Comparison of ENCODE assay signal across 14 cellular contexts in the genomic region with DNA sequence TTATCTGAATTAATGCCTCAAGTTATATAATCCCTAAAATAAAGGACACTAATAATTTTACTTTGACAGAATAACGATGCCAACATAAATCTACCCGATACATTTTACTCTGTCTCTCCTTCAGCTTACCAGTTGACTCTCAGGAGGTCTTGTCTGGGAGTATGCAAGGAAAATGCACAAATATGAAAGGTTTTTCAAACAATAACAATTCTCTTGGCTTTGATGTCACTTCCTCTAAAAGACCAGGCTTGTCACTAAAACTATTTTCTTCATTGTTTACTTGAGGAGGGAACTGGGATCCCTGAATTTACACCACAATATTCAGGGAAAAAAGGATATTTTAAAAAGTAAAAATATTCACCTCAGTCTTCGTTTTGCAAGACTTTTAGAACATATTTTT.
"Had no signal": no experiment of that assay in that cellular context is flagged by ENCODE, and none has a peak within 500 bp of the region (broad histone marks: within the 10 kb centered on the region; RNA-seq: fewer than 3 reads in every experiment).

No MANE protein-coding gene starts in this region.

- H3K9ac ChIP-seq: neural progenitor cell had no signal

- H3K27ac Mint-ChIP-seq: activated CD4-positive, alpha-beta T cell treated with anti-CD3 and anti-CD28 coated beads, Interleukin-2, amount 10 ng/mL, durations not matched to agents 7 days and 5 days; activated naive CD4-positive, alpha-beta T cell treated with anti-CD3 and anti-CD28 coated beads for 36 hours; activated naive CD8-positive, alpha-beta T cell treated with anti-CD3 and anti-CD28 coated beads, Interleukin-2, amount 50 U/mL, for 24 hours; activated T-helper 2 cell treated with anti-CD3 and anti-CD28 coated beads, Interferon-gamma antibody, Interleukin-2, Interleukin-4, amounts not matched to agents 10 μg/mL and 5 μg/mL and 100 μg/mL, durations not matched to agents 14 hours and 24 hours and 36 hours; neural progenitor cell had no signal

- H3K27me3 Mint-ChIP-seq: activated CD4-positive, alpha-beta T cell treated with anti-CD3 and anti-CD28 coated beads, Interleukin-2, amount 10 ng/mL, durations not matched to agents 7 days and 5 days; activated naive CD8-positive, alpha-beta T cell treated with anti-CD3 and anti-CD28 coated beads, Interleukin-2, amount 50 U/mL, for 24 hours had no signal

- H3K4me1 Mint-ChIP-seq: activated CD4-positive, alpha-beta T cell treated with anti-CD3 and anti-CD28 coated beads, Interleukin-2, amount 10 ng/mL, durations not matched to agents 7 days and 5 days; activated naive CD8-positive, alpha-beta T cell treated with anti-CD3 and anti-CD28 coated beads, Interleukin-2, amount 50 U/mL, for 24 hours; neural progenitor cell had no signal

- H3K36me3 ChIP-seq: vagina had no signal

- H3K9me3 Mint-ChIP-seq: activated CD4-positive, alpha-beta T cell treated with anti-CD3 and anti-CD28 coated beads, Interleukin-2, amount 10 ng/mL, durations not matched to agents 7 days and 5 days; activated naive CD4-positive, alpha-beta T cell treated with anti-CD3 and anti-CD28 coated beads for 36 hours; activated naive CD8-positive, alpha-beta T cell treated with anti-CD3 and anti-CD28 coated beads, Interleukin-2, amount 50 U/mL, for 24 hours; activated T-helper 2 cell treated with anti-CD3 and anti-CD28 coated beads, Interferon-gamma antibody, Interleukin-2, Interleukin-4, amounts not matched to agents 10 μg/mL and 5 μg/mL and 100 μg/mL, durations not matched to agents 14 hours and 24 hours and 36 hours; neural progenitor cell had no signal

- H3K27me3 ChIP-seq: neural progenitor cell, sigmoid colon, tibial nerve, vagina had no signal

- H3K27ac ChIP-seq: neural progenitor cell, sigmoid colon, tibial nerve had no signal

- DNase-seq: activated CD4-positive, alpha-beta T cell treated with anti-CD3 and anti-CD28 coated beads, Interleukin-2, amount 10 ng/mL, durations not matched to agents 7 days and 5 days; activated CD4-positive, CD25-positive, alpha-beta regulatory T cell; activated naive CD4-positive, alpha-beta T cell treated with anti-CD3 and anti-CD28 coated beads for 36 hours; activated naive CD8-positive, alpha-beta T cell treated with anti-CD3 and anti-CD28 coated beads, Interleukin-2, amount 50 U/mL, for 24 hours; activated T-cell treated with anti-CD3 and anti-CD28 coated beads, Interleukin-2, amount 50 U/mL, for 1 hour; foreskin melanocyte; head of caudate nucleus; mammary epithelial cell; sigmoid colon; stimulated activated CD4-positive, alpha-beta T cell treated with anti-CD3 and anti-CD28 coated beads, Interleukin-1b, Interleukin-23, amount 100 ng/mL, for 48 hours had no signal

- H3K4me3 ChIP-seq: neural progenitor cell, sigmoid colon, tibial nerve, vagina had no signal

- H3K4me3 Mint-ChIP-seq: activated CD4-positive, alpha-beta T cell treated with anti-CD3 and anti-CD28 coated beads, Interleukin-2, amount 10 ng/mL, durations not matched to agents 7 days and 5 days; activated naive CD4-positive, alpha-beta T cell treated with anti-CD3 and anti-CD28 coated beads for 36 hours; activated naive CD8-positive, alpha-beta T cell treated with anti-CD3 and anti-CD28 coated beads, Interleukin-2, amount 50 U/mL, for 24 hours; neural progenitor cell had no signal

- H3K9me3 ChIP-seq: sigmoid colon, tibial nerve, vagina had no signal

- H3K4me1 ChIP-seq: neural progenitor cell had no signal
